In genomic region chr2:240913810-240914644, GRCh38 we compare ENCODE assay signal across 9 cellular contexts. TPM values are rescaled to one million over a fixed set of nuclear protein-coding genes. Genes with fewer than 3 reads are reported as not detected.
DNase-seq lines count a peak whose midpoint lies in the region; ATAC-seq lines count a peak whose summit lies in the region.
"Had no signal": no experiment of that assay in that cellular context is flagged by ENCODE, and none has a peak within 500 bp of the region (broad histone marks: within the 10 kb centered on the region; RNA-seq: fewer than 3 reads in every experiment).

No MANE protein-coding gene starts in this region.

- no peak overlapping the region for H3K4me3 ChIP-seq in MG63

- no peaks in the 10 kb centered on the region for H3K27me3 ChIP-seq in MG63

- H3K36me3 ChIP-seq in MG63 = no peaks in the 10 kb centered on the region

- ATAC-seq in HG03097 (IDR thresholded peaks at IDR 0.05; ENCODE audit: low FRiP score, unreplicated experiment) = no peak
- no peak for ATAC-seq in HG02938 (IDR thresholded peaks at IDR 0.05; ENCODE audit: unreplicated experiment)

- peak; percentile 89 for DNase-seq in G401 (ENCODE audit: low spot score)
- peak; percentile 71 for DNase-seq in MG63
- DNase-seq in activated CD4-positive, alpha-beta T cell treated with anti-CD3 and anti-CD28 coated beads for 48 hours = peak; percentile 80
- DNase-seq in dedifferentiated amniotic fluid mesenchymal stem cell (ENCODE audit: extremely low spot score) = peak; percentile 18
- peak; percentile 70 to 91 for DNase-seq in lung microvascular endothelial cell (ENCODE audit: low read depth in 2 of 2)
- peak; percentile 38 to 45 for DNase-seq in stimulated activated CD8-positive, alpha-beta memory T cell treated with anti-CD3 and anti-CD28 coated beads, Interleukin-2, amount 100 ng/mL, for 1 hour (ENCODE audit: low read depth in 2 of 2)

- in situ Hi-C loops in G401 (cut with HindIII; ENCODE audit: low sequenced_read_pairs) = no loop called here

- no peaks in the 10 kb centered on the region for H3K9me3 ChIP-seq in MG63

RNA-seq across cellular contexts. Expression of gene CROCC2, which starts 7.9 kb away (rescaled TPM):
- not detected in 2 replicates for total RNA-seq in G401 (2014; rRNA removed; shearing (Covaris generic))
- not detected in 2 replicates for total RNA-seq in MG63 (2014; rRNA removed; shearing (Covaris generic); ENCODE audit: low replicate concordance)
- total RNA-seq in lung microvascular endothelial cell = not detected in 2 replicates
- total RNA-seq: dermis microvascular lymphatic vessel endothelial cell had no signal

RNA-seq across cellular contexts. Expression of gene MAB21L4, which starts 18.1 kb away (rescaled TPM):
- not detected in 2 replicates for total RNA-seq in G401 (2014; rRNA removed; shearing (Covaris generic))
- total RNA-seq in MG63 (2014; rRNA removed; shearing (Covaris generic); ENCODE audit: low replicate concordance) = not detected in 2 replicates
- total RNA-seq in lung microvascular endothelial cell = not detected in 2 replicates
- total RNA-seq: dermis microvascular lymphatic vessel endothelial cell had no signal

RNA-seq across cellular contexts. Expression of gene AGXT, which starts 45.4 kb away (rescaled TPM):
- total RNA-seq in G401 (2014; rRNA removed; shearing (Covaris generic)) = not detected in 2 replicates
- not detected in 2 replicates for total RNA-seq in MG63 (2014; rRNA removed; shearing (Covaris generic); ENCODE audit: low replicate concordance)
- not detected in 2 replicates for total RNA-seq in lung microvascular endothelial cell
- total RNA-seq: dermis microvascular lymphatic vessel endothelial cell had no signal

Comparison
In these comparisons a context has a peak if more than half of its experiments do, and no peak if none do; other contexts are left out.
1. DNase-seq: peak in every context shown above with its lines; median percentile 89 in G401; 80 in lung microvascular endothelial cell; 80 in activated CD4-positive, alpha-beta T cell treated with anti-CD3 and anti-CD28 coated beads for 48 hours; 71 in MG63; 42 in stimulated activated CD8-positive, alpha-beta memory T cell treated with anti-CD3 and anti-CD28 coated beads, Interleukin-2, amount 100 ng/mL, for 1 hour; 18 in dedifferentiated amniotic fluid mesenchymal stem cell.